Comparison of ENCODE assay signal across 16 cellular contexts in the genomic region with DNA sequence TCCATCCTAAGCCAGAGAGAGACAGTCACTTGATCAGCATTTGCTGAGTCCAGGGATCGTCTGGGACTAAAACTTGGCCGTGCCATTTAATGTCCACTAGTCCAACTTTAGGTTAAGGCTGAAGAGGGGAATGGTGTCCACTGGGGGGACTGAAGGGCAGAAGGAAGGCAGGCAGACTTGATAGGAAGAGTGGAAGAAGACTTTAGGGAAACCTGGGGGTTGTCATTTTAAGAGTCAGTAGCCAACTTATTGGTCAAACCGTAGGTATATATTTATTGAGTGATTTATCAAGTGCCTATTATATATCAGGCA. TPM values are rescaled to one million over a fixed set of nuclear protein-coding genes. Genes with fewer than 3 reads are reported as not detected.
DNase-seq lines count a peak whose midpoint lies in the region; ATAC-seq, FAIRE-seq and TF ChIP-seq lines count a peak whose summit lies in the region.
"Had no signal": no experiment of that assay in that cellular context is flagged by ENCODE, and none has a peak within 500 bp of the region (broad histone marks: within the 10 kb centered on the region; RNA-seq: fewer than 3 reads in every experiment).

No MANE protein-coding gene starts in this region.

- DNase-seq in A549 (ENCODE audit: low read depth in 1 of 2, low spot score in 1 of 2) (no peak), RPMI7951 (ENCODE audit: low read depth) (peak; percentile 17), sigmoid colon (no peak), NCI-H774 (lab: John Stamatoyannopoulos, UW) (no peak), NCI-H146 (lab: John Stamatoyannopoulos, UW) (no peak), SK-N-DZ (ENCODE audit: low spot score) (no peak)
- no peak for DNase-seq in central memory CD4-positive, alpha-beta T cell
- DNase-seq: activated T-cell treated with anti-CD3 and anti-CD28 coated beads for 4 hours; NCI-H510A; stimulated activated CD4-positive, alpha-beta T cell treated with anti-CD3 and anti-CD28 coated beads, Interleukin-4, amount 100 ng/mL, for 4 hours; T-helper 1 cell had no signal

- H3K27me3 ChIP-seq in gastroesophageal sphincter (no peaks in the 10 kb centered on the region), sigmoid colon (no peaks in the 10 kb centered on the region)

- TF ChIP-seq RAD21 in A549 (conservative IDR thresholded peaks at IDR 0.05 in 1 of 2, IDR thresholded peaks at IDR 0.05 in 1 of 2): no peak

- no peaks in the 10 kb centered on the region for H3K4me1 ChIP-seq in A549
- H3K4me1 ChIP-seq in gastroesophageal sphincter: peaks cover 0 to 19% (median 0%) of the 10 kb centered on the region in 3 donors
- H3K4me1 ChIP-seq in sigmoid colon: peaks cover 0 to 10% (median 7%) of the 10 kb centered on the region in 4 donors

- peak; percentile 47 to 67; a peak in 4 of 6 replicates for ATAC-seq in A549
- ATAC-seq in gastroesophageal sphincter: no peak
- ATAC-seq: stimulated activated memory B cell treated with anti-CD40 and anti-IgM and Interleukin-4, amounts not matched to agents 10 μg/mL and 1 μg/mL and 100 μg/mL, for 72 hours had no signal

- no peak overlapping the region for H3K4me3 ChIP-seq in A549
- H3K4me3 ChIP-seq in gastroesophageal sphincter: peak overlapping the region in 1 of 2 donors; percentile 67
- H3K4me3 ChIP-seq in sigmoid colon: peak overlapping the region; percentile 73 to 82 (median 76)

- TF ChIP-seq POLR2A in A549 (IDR thresholded peaks at IDR 0.05; ENCODE audit: low read length): no peak
- no peak for TF ChIP-seq POLR2A in gastroesophageal sphincter (IDR thresholded peaks at IDR 0.05)
- no peak for TF ChIP-seq POLR2A in sigmoid colon (IDR thresholded peaks at IDR 0.05)

- POLR2A ChIA-PET in A549 (lab: Yijun Ruan, JAX): no interaction called here

- no peak for TF ChIP-seq CTCF in A549 (IDR thresholded peaks at IDR 0.05)
- peak in 2 of 4 experiments; percentile 37 to 40 for TF ChIP-seq CTCF in gastroesophageal sphincter (IDR thresholded peaks at IDR 0.05)
- no peak for TF ChIP-seq CTCF in sigmoid colon (IDR thresholded peaks at IDR 0.05)

- intact Hi-C loops in sigmoid colon (cut with DNase I): loop anchor here (2.0 kb wide), 1 partner anchor 31 kb away; no protein-coding TSS in a partner anchor

- no peak overlapping the region for H3K4me2 ChIP-seq in A549
- H3K4me2 ChIP-seq: KMS-11 had no signal

- CTCF ChIA-PET in A549 (lab: Yijun Ruan, JAX): interaction anchor here (12.2 kb wide), 1 partner anchor 52 kb away, joined by 124 read pairs; no protein-coding TSS in a partner anchor

- peaks cover 0 to 13% of the 10 kb centered on the region in 2 donors for H3K36me3 ChIP-seq in gastroesophageal sphincter
- peaks cover 3 to 14% (median 6%) of the 10 kb centered on the region in 4 donors for H3K36me3 ChIP-seq in sigmoid colon

- no peak for FAIRE-seq in A549 (lab: Jason Lieb, UNC)
- FAIRE-seq: H1, RCC 7860 had no signal

- TF ChIP-seq EP300 in A549 (IDR thresholded peaks at IDR 0.05) (no peak), gastroesophageal sphincter (IDR thresholded peaks at IDR 0.05) (no peak), sigmoid colon (IDR thresholded peaks at IDR 0.05) (no peak)

- WGBS in A549 (ENCODE audit: missing lambda C conversion rate): 17% methylated on average over 3 of the region's 3 CpGs
- 30 to 80% methylated on average over 1 to 2 of the region's 3 CpGs for WGBS in gastroesophageal sphincter (ENCODE audit: low coverage in 1 of 2), 2 donors
- WGBS in sigmoid colon, 2 donors: 47 to 69% methylated on average over 3 of the region's 3 CpGs

- no peaks in the 10 kb centered on the region for H3K9me3 ChIP-seq in A549
- no peaks in the 10 kb centered on the region for H3K9me3 ChIP-seq in gastroesophageal sphincter
- no peaks in the 10 kb centered on the region for H3K9me3 ChIP-seq in sigmoid colon

- H3K27ac ChIP-seq in A549: no peak overlapping the region
- H3K27ac ChIP-seq in gastroesophageal sphincter: peak overlapping the region; percentile 92 to 100 (median 95)
- H3K27ac ChIP-seq in sigmoid colon: peak overlapping the region; percentile 91 to 98 (median 92)
- H3K27ac ChIP-seq: KMS-11 had no signal

TF ChIP-seq in A549, 52 proteins besides CTCF, POLR2A, EP300 and RAD21 (continues in another document):
- TF ChIP-seq USF2 (IDR thresholded peaks at IDR 0.05): no peak
- TF ChIP-seq, protein P1, sequence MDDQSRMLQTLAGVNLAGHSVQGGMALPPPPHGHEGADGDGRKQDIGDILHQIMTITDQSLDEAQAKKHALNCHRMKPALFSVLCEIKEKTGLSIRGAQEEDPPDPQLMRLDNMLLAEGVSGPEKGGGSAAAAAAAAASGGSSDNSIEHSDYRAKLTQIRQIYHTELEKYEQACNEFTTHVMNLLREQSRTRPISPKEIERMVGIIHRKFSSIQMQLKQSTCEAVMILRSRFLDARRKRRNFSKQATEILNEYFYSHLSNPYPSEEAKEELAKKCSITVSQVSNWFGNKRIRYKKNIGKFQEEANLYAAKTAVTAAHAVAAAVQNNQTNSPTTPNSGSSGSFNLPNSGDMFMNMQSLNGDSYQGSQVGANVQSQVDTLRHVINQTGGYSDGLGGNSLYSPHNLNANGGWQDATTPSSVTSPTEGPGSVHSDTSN (IDR thresholded peaks at IDR 0.05): no peak
- TF ChIP-seq CBX2 (IDR thresholded peaks at IDR 0.05; ENCODE audit: borderline replicate concordance, low read depth): no peak
- TF ChIP-seq, protein P2, sequence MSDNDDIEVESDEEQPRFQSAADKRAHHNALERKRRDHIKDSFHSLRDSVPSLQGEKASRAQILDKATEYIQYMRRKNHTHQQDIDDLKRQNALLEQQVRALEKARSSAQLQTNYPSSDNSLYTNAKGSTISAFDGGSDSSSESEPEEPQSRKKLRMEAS (IDR thresholded peaks at IDR 0.05): no peak
- no peak for TF ChIP-seq ZC3H11A (IDR thresholded peaks at IDR 0.05)
- TF ChIP-seq NR3C1 (IDR thresholded peaks at IDR 0.05): no peak
- no peak for TF ChIP-seq BHLHE40 (IDR thresholded peaks at IDR 0.05; ENCODE audit: low read depth, low read length)

RNA-seq across cellular contexts. Expression of gene LMOD1, which starts 1.3 kb away (rescaled TPM):
- polyA plus RNA-seq in A549 (2011; rRNA removed): 0.03 TPM in 1 of 2 replicates, not detected in the other
- not detected in 2 replicates for polyA plus RNA-seq in A549 (2012; cell fraction: cytosol; rRNA removed)
- 0.04 TPM in 1 of 2 replicates, not detected in the other for polyA plus RNA-seq in A549 (2012; cell fraction: nucleus; rRNA removed)
- polyA plus RNA-seq in A549 (2017; fragmentation: RNase III; extraction: RNeasy Plus Mini Kit Qiagen cat#74134 plus additional on column Dnase treatment): not detected in 3 replicates
- not detected in 2 replicates for polyA minus RNA-seq in A549 (2011; rRNA and poly(A)+ RNA removed)
- 0.49 and 0.60 TPM in 2 replicates for total RNA-seq in RPMI7951 (2014; rRNA removed; shearing (Covaris generic))
- 1,000 to 10,000 TPM; 1,267 to 1,570 (median 1,475) TPM for total RNA-seq in gastroesophageal sphincter
- 1,000 to 10,000 TPM in 1 of 4 donors, 100 to 1,000 TPM in 3; 633 to 1,011 (median 785) TPM for total RNA-seq in sigmoid colon
- 10 to 100 TPM in 2 of 3 donors, 1 to 10 TPM in 1; 4.9 to 75.0 (median 15.6) TPM for polyA plus RNA-seq in sigmoid colon
- polyA plus RNA-seq in SK-N-DZ (2014; cell fraction: cytosol; rRNA removed): not detected in 2 replicates
- not detected in 2 replicates for polyA plus RNA-seq in SK-N-DZ (2014; cell fraction: nucleus; rRNA removed)

RNA-seq across cellular contexts. Expression of gene TIMM17A, which starts 7.7 kb away (rescaled TPM):
- 96.2 and 127 TPM in 2 replicates for polyA plus RNA-seq in A549 (2011; rRNA removed)
- polyA plus RNA-seq in A549 (2012; cell fraction: cytosol; rRNA removed): 42.6 and 45.1 TPM in 2 replicates
- 16.6 and 35.3 TPM in 2 replicates for polyA plus RNA-seq in A549 (2012; cell fraction: nucleus; rRNA removed)
- 133 to 142 TPM (median 134 TPM) in 3 replicates for polyA plus RNA-seq in A549 (2017; fragmentation: RNase III; extraction: RNeasy Plus Mini Kit Qiagen cat#74134 plus additional on column Dnase treatment)
- 40.2 and 41.1 TPM in 2 replicates for polyA minus RNA-seq in A549 (2011; rRNA and poly(A)+ RNA removed)
- total RNA-seq in RPMI7951 (2014; rRNA removed; shearing (Covaris generic)): 64.5 and 74.3 TPM in 2 replicates
- total RNA-seq in gastroesophageal sphincter: 10 to 100 TPM; 37.8 to 40.9 (median 38.5) TPM
- 10 to 100 TPM; 23.3 to 56.7 (median 38.4) TPM for total RNA-seq in sigmoid colon
- 10 to 100 TPM; 48.6 to 71.4 (median 57.7) TPM for polyA plus RNA-seq in sigmoid colon
- 69.5 and 78.5 TPM in 2 replicates for polyA plus RNA-seq in SK-N-DZ (2014; cell fraction: cytosol; rRNA removed)
- 50.6 TPM in 2 replicates for polyA plus RNA-seq in SK-N-DZ (2014; cell fraction: nucleus; rRNA removed)

RNA-seq across cellular contexts. Expression of gene RNPEP, which starts 34.8 kb away (rescaled TPM):
- 80.4 and 87.6 TPM in 2 replicates for polyA plus RNA-seq in A549 (2011; rRNA removed)
- polyA plus RNA-seq in A549 (2012; cell fraction: cytosol; rRNA removed): 54.1 and 67.0 TPM in 2 replicates
- 87.5 and 112 TPM in 2 replicates for polyA plus RNA-seq in A549 (2012; cell fraction: nucleus; rRNA removed)
- 61.3 to 71.1 TPM (median 69.8 TPM) in 3 replicates for polyA plus RNA-seq in A549 (2017; fragmentation: RNase III; extraction: RNeasy Plus Mini Kit Qiagen cat#74134 plus additional on column Dnase treatment)
- 52.5 and 53.4 TPM in 2 replicates for polyA minus RNA-seq in A549 (2011; rRNA and poly(A)+ RNA removed)
- 46.6 and 55.4 TPM in 2 replicates for total RNA-seq in RPMI7951 (2014; rRNA removed; shearing (Covaris generic))
- 10 to 100 TPM; 23.0 to 40.0 (median 34.7) TPM for total RNA-seq in gastroesophageal sphincter
- 10 to 100 TPM; 23.9 to 38.5 (median 32.0) TPM for total RNA-seq in sigmoid colon
- polyA plus RNA-seq in sigmoid colon: 10 to 100 TPM; 59.1 to 86.5 (median 81.7) TPM
- polyA plus RNA-seq in SK-N-DZ (2014; cell fraction: cytosol; rRNA removed): 35.3 and 38.0 TPM in 2 replicates
- 25.0 and 37.3 TPM in 2 replicates for polyA plus RNA-seq in SK-N-DZ (2014; cell fraction: nucleus; rRNA removed)

RNA-seq across cellular contexts. Expression of gene SHISA4, which starts 59.0 kb away (rescaled TPM):
- polyA plus RNA-seq in A549 (2011; rRNA removed) (10.0 and 13.8 TPM in 2 replicates), A549 (2017; fragmentation: RNase III; extraction: RNeasy Plus Mini Kit Qiagen cat#74134 plus additional on column Dnase treatment) (10.6 to 15.0 TPM (median 14.4 TPM) in 3 replicates), sigmoid colon (1 to 10 TPM; 3.5 to 6.1 (median 3.6) TPM)
- 14.8 and 20.2 TPM in 2 replicates for polyA plus RNA-seq in A549 (2012; cell fraction: cytosol; rRNA removed)
- polyA plus RNA-seq in A549 (2012; cell fraction: nucleus; rRNA removed): 14.9 and 15.3 TPM in 2 replicates
- polyA minus RNA-seq in A549 (2011; rRNA and poly(A)+ RNA removed): 10.2 and 18.1 TPM in 2 replicates
- total RNA-seq in RPMI7951 (2014; rRNA removed; shearing (Covaris generic)): 22.3 and 30.4 TPM in 2 replicates
- total RNA-seq in gastroesophageal sphincter (10 to 100 TPM; 18.9 to 35.8 (median 29.3) TPM), sigmoid colon (10 to 100 TPM; 12.7 to 23.7 (median 19.3) TPM)
- 0.80 and 1.4 TPM in 2 replicates for polyA plus RNA-seq in SK-N-DZ (2014; cell fraction: cytosol; rRNA removed)
- polyA plus RNA-seq in SK-N-DZ (2014; cell fraction: nucleus; rRNA removed): 3.4 and 5.6 TPM in 2 replicates

Comparison
In these comparisons a context has a peak if more than half of its experiments do, and no peak if none do; other contexts are left out.
1. H3K27ac ChIP-seq: peak in gastroesophageal sphincter (4 of 4) and sigmoid colon (4 of 4); none in A549 (0 of 2).
2. RNA of gene LMOD1, which starts 1.3 kb away (total RNA-seq): 1,267 to 1,570 TPM in gastroesophageal sphincter and 633 to 1,011 TPM in sigmoid colon; 0.49 to 0.60 TPM in RPMI7951; every median in the first group is over 100 times any median in the second.